Comparison of ENCODE assay signal across 12 cellular contexts in genomic region chr6:156822747-156823206, GRCh38. TPM values are rescaled to one million over a fixed set of nuclear protein-coding genes. Genes with fewer than 3 reads are reported as not detected.
DNase-seq lines count a peak whose midpoint lies in the region; ATAC-seq lines count a peak whose summit lies in the region.
"Had no signal": no experiment of that assay in that cellular context is flagged by ENCODE, and none has a peak within 500 bp of the region (broad histone marks: within the 10 kb centered on the region; RNA-seq: fewer than 3 reads in every experiment).

No MANE protein-coding gene starts in this region.

- no peak overlapping the region for H3K27ac ChIP-seq in right cardiac atrium (ENCODE audit: low read length)

- peaks cover 25% of the 10 kb centered on the region for H3K4me1 ChIP-seq in right cardiac atrium (ENCODE audit: control insufficient read depth, insufficient read depth, low read length)

- 51% methylated on average over 14 of the region's 14 CpGs for WGBS in right cardiac atrium

- H3K27me3 Mint-ChIP-seq in T-helper 17 cell: no peaks in the 10 kb centered on the region
- no peaks in the 10 kb centered on the region for H3K27me3 Mint-ChIP-seq in activated CD4-positive, alpha-beta T cell treated with anti-CD3 and anti-CD28 coated beads for 36 hours

- no peaks in the 10 kb centered on the region for H3K27me3 ChIP-seq in right cardiac atrium (ENCODE audit: control insufficient read depth, insufficient read depth)

- POLR2A ChIA-PET in activated CD4-positive, alpha-beta T cell treated with anti-CD3 and anti-CD28 coated beads for 36 hours (lab: Charles Lee): no interaction called here

- H3K36me3 Mint-ChIP-seq in T-helper 17 cell (ENCODE audit: low read depth): peaks cover 2% of the 10 kb centered on the region
- no peaks in the 10 kb centered on the region for H3K36me3 Mint-ChIP-seq in activated CD4-positive, alpha-beta T cell treated with anti-CD3 and anti-CD28 coated beads for 36 hours (ENCODE audit: low read depth)

- DNase-seq in HuH-7 (ENCODE audit: low spot score): peak; percentile 30
- no peak for DNase-seq in T-helper 17 cell
- peak in 1 of 3 donors; percentile 57 for DNase-seq in right cardiac atrium
- no peak for DNase-seq in sciatic nerve (ENCODE audit: low spot score)
- no peak for DNase-seq in DMS114 treated with DMSO at 0.1 percent for 48 hours (lab: John Stamatoyannopoulos, UW; ENCODE audit: unreplicated experiment)
- DNase-seq in activated CD4-positive, alpha-beta T cell treated with anti-CD3 and anti-CD28 coated beads for 36 hours: no peak
- no peak for DNase-seq in NCI-H1436 treated with DMSO at 0.1 percent for 48 hours (lab: John Stamatoyannopoulos, UW)
- DNase-seq: activated CD4-positive, CD25-positive, alpha-beta regulatory T cell treated with anti-CD3 and anti-CD28 coated beads, Interleukin-2, amount 50 U/mL, for 72 hours; HFFc6; SHP77 treated with DMSO at 0.1 percent for 48 hours; stimulated activated CD4-positive, alpha-beta T cell treated with anti-CD3 and anti-CD28 coated beads, Interleukin-2, amount 100 ng/mL, for 48 hours had no signal

- H3K4me1 Mint-ChIP-seq in T-helper 17 cell: peaks cover 70% of the 10 kb centered on the region
- H3K4me1 Mint-ChIP-seq in activated CD4-positive, alpha-beta T cell treated with anti-CD3 and anti-CD28 coated beads for 36 hours: peaks cover 74% of the 10 kb centered on the region

- peak overlapping the region; percentile 43 for H3K4me3 Mint-ChIP-seq in T-helper 17 cell
- H3K4me3 Mint-ChIP-seq in activated CD4-positive, alpha-beta T cell treated with anti-CD3 and anti-CD28 coated beads for 36 hours: no peak overlapping the region
- H3K4me3 Mint-ChIP-seq: HFFc6 had no signal

- no peak for ATAC-seq in T-helper 17 cell
- peak; percentile 18 to 53 for ATAC-seq in right cardiac atrium
- ATAC-seq in sciatic nerve: peak; percentile 45
- no peak for ATAC-seq in activated CD4-positive, alpha-beta T cell treated with anti-CD3 and anti-CD28 coated beads for 36 hours
- no peak for ATAC-seq in GM19455 (IDR thresholded peaks at IDR 0.05; ENCODE audit: unreplicated experiment)

- peak overlapping the region; percentile 19 for H3K27ac Mint-ChIP-seq in T-helper 17 cell
- H3K27ac Mint-ChIP-seq in activated CD4-positive, alpha-beta T cell treated with anti-CD3 and anti-CD28 coated beads for 36 hours: no peak overlapping the region
- H3K27ac Mint-ChIP-seq: HFFc6 had no signal

- no peaks in the 10 kb centered on the region for H3K9me3 Mint-ChIP-seq in activated CD4-positive, alpha-beta T cell treated with anti-CD3 and anti-CD28 coated beads for 36 hours (ENCODE audit: low read depth)
- H3K9me3 Mint-ChIP-seq: HFFc6 had no signal

- no peak overlapping the region for H3K4me3 ChIP-seq in right cardiac atrium (ENCODE audit: low read length)

- CTCF ChIA-PET in activated CD4-positive, alpha-beta T cell treated with anti-CD3 and anti-CD28 coated beads for 36 hours (lab: Charles Lee): interaction anchor here (0.6 kb wide), 1 partner anchor 77 kb away, joined by 3 read pairs; no protein-coding TSS in a partner anchor

- intact Hi-C loops in right cardiac atrium (cut with DNase I): no loop called here
- intact Hi-C loops in sciatic nerve (cut with DNase I): no loop called here
- intact Hi-C loops in activated CD4-positive, alpha-beta T cell treated with anti-CD3 and anti-CD28 coated beads for 36 hours (cut with DNase I, micrococcal nuclease): no loop called here

- H3K9me3 ChIP-seq in T-helper 17 cell (ENCODE audit: control insufficient read depth, low read length, poor library complexity, severe bottlenecking) (no peaks in the 10 kb centered on the region), right cardiac atrium (ENCODE audit: control insufficient read depth, low read length) (no peaks in the 10 kb centered on the region)

RNA-seq across cellular contexts. Expression of gene ARID1B, which starts 45.6 kb away (rescaled TPM):
- total RNA-seq in T-helper 17 cell (100 to 1,000 TPM; 149 to 158 TPM), right cardiac atrium (10 to 100 TPM; 52.3 to 59.6 (median 54.2) TPM), sciatic nerve (142 TPM)
- 18.3 TPM for polyA plus RNA-seq in right cardiac atrium
- 10 to 100 TPM; 42.2 to 53.6 TPM for total RNA-seq in activated CD4-positive, alpha-beta T cell treated with anti-CD3 and anti-CD28 coated beads for 36 hours

Comparison
In these comparisons a context has a peak if more than half of its experiments do, and no peak if none do; other contexts are left out.
1. ATAC-seq: peak in right cardiac atrium (2 of 2) and sciatic nerve (single experiment); none in T-helper 17 cell (single experiment), activated CD4-positive, alpha-beta T cell treated with anti-CD3 and anti-CD28 coated beads for 36 hours (single experiment) and GM19455 (single experiment).